Comparison of ENCODE assay signal across 8 cellular contexts in genomic region chr6:50549460-50549859, GRCh38.
"Had no signal": no experiment of that assay in that cellular context is flagged by ENCODE, and none has a peak within 500 bp of the region (broad histone marks: within the 10 kb centered on the region; RNA-seq: fewer than 3 reads in every experiment).

No MANE protein-coding gene starts in this region.

- FAIRE-seq: G401.6, GM12878, GM12891, GM12892, GM18507, GM19239 had no signal

- ATAC-seq: GM12878 had no signal

- DNase-seq: GDM1, GF-D8 had no signal

- H3K4me3 ChIP-seq: GM12878 had no signal
